9 cellular contexts compared by ENCODE assay signal in genomic region chr1:85580046-85580411, GRCh38. TPM values are rescaled to one million over a fixed set of nuclear protein-coding genes. Genes with fewer than 3 reads are reported as not detected.
DNase-seq lines count a peak whose midpoint lies in the region; ATAC-seq and TF ChIP-seq lines count a peak whose summit lies in the region.
"Had no signal": no experiment of that assay in that cellular context is flagged by ENCODE, and none has a peak within 500 bp of the region (broad histone marks: within the 10 kb centered on the region; RNA-seq: fewer than 3 reads in every experiment).

No MANE protein-coding gene starts in this region.

- no peak overlapping the region for H3K27ac ChIP-seq in CD4-positive, alpha-beta memory T cell (ENCODE audit: low read depth, low read length)
- H3K27ac ChIP-seq in colonic mucosa, result peak overlapping the region; percentile 86
- peak overlapping the region; percentile 77 for H3K27ac ChIP-seq in muscle layer of duodenum (ENCODE audit: low read length)
- H3K27ac ChIP-seq: neutrophil had no signal

- H3K4me1 ChIP-seq in CD4-positive, alpha-beta memory T cell (ENCODE audit: insufficient read depth, low read length), result peaks cover 17% of the 10 kb centered on the region
- H3K4me1 ChIP-seq in colonic mucosa (no peaks in the 10 kb centered on the region), muscle layer of duodenum (ENCODE audit: control insufficient read depth in 1 of 2, insufficient read depth in 2 of 2, low read length in 2 of 2) (peaks cover 6 to 10% of the 10 kb centered on the region in 2 donors)

- no peaks in the 10 kb centered on the region for H3K9me3 ChIP-seq in CD4-positive, alpha-beta memory T cell (ENCODE audit: control insufficient read depth in 1 of 2, low read length in 2 of 2)
- H3K9me3 ChIP-seq in colonic mucosa (no peaks in the 10 kb centered on the region), muscle layer of duodenum (ENCODE audit: control insufficient read depth in 1 of 2, low read length in 2 of 2) (no peaks in the 10 kb centered on the region)
- H3K9me3 ChIP-seq: neutrophil had no signal

- no peak for TF ChIP-seq CTCF in colonic mucosa (IDR thresholded peaks at IDR 0.05)

- no peak overlapping the region for H3K27ac Mint-ChIP-seq in CD4-positive, alpha-beta memory T cell

- H3K27me3 Mint-ChIP-seq in CD4-positive, alpha-beta memory T cell, result peaks cover 57 to 59% of the 10 kb centered on the region in 2 donors

- H3K9me3 Mint-ChIP-seq in CD4-positive, alpha-beta memory T cell, result peaks cover 0 to 6% (median 0%) of the 10 kb centered on the region in 8 donors

- ATAC-seq in HG02870 (IDR thresholded peaks at IDR 0.05; ENCODE audit: unreplicated experiment), result no peak

- DNase-seq in CD4-positive, alpha-beta memory T cell, result no peak
- DNase-seq in M059J (ENCODE audit: low read depth) (peak; percentile 91), colonic mucosa (no peak), amniotic stem cell (lab: John Stamatoyannopoulos, UW) (no peak), COLO668 (lab: John Stamatoyannopoulos, UW; ENCODE audit: unreplicated experiment) (no peak)
- no peak for DNase-seq in stimulated activated CD8-positive, alpha-beta memory T cell treated with anti-CD3 and anti-CD28 coated beads, Interleukin-4, amount 100 ng/mL, for 48 hours

- peaks cover 19 to 36% (median 27%) of the 10 kb centered on the region in 4 donors for H3K4me1 Mint-ChIP-seq in CD4-positive, alpha-beta memory T cell

- H3K4me3 ChIP-seq in CD4-positive, alpha-beta memory T cell (ENCODE audit: low read length in 2 of 2), result no peak overlapping the region
- no peak overlapping the region for H3K4me3 ChIP-seq in colonic mucosa
- peak overlapping the region; percentile 51 for H3K4me3 ChIP-seq in muscle layer of duodenum (ENCODE audit: low read depth in 1 of 2, low read length in 2 of 2)

- H3K36me3 Mint-ChIP-seq in CD4-positive, alpha-beta memory T cell, result no peaks in the 10 kb centered on the region

- CTCF ChIA-PET in CD4-positive, alpha-beta memory T cell (lab: Charles Lee; ENCODE audit: partially characterized antibody), result no interaction called here

- no peaks in the 10 kb centered on the region for H3K36me3 ChIP-seq in CD4-positive, alpha-beta memory T cell (ENCODE audit: insufficient read depth, low read length)
- H3K36me3 ChIP-seq in colonic mucosa (no peaks in the 10 kb centered on the region), muscle layer of duodenum (ENCODE audit: control insufficient read depth in 1 of 2, insufficient read depth in 2 of 2, low read length in 2 of 2) (peaks cover 16 to 34% of the 10 kb centered on the region in 2 donors)
- H3K36me3 ChIP-seq: neutrophil had no signal

- POLR2A ChIA-PET in CD4-positive, alpha-beta memory T cell (lab: Charles Lee; ENCODE audit: partially characterized antibody), result no interaction called here

- peak overlapping the region; percentile 24 to 32 for H3K9ac ChIP-seq in colonic mucosa (ENCODE audit: low read depth in 2 of 2, low read length in 2 of 2)

- peak overlapping the region in 6 of 8 donors; percentile 55 to 82 (median 65) for H3K4me3 Mint-ChIP-seq in CD4-positive, alpha-beta memory T cell

- intact Hi-C loops in CD4-positive, alpha-beta memory T cell (cut with micrococcal nuclease), result no loop called here
- intact Hi-C loops in colonic mucosa (cut with DNase I), result loop anchor here (5.0 kb wide), 1 partner anchor 273 kb away; no protein-coding TSS in a partner anchor

- H3K27me3 ChIP-seq in CD4-positive, alpha-beta memory T cell (ENCODE audit: insufficient read depth, low read length), result peaks cover 24% of the 10 kb centered on the region
- H3K27me3 ChIP-seq in colonic mucosa (peaks cover 16% of the 10 kb centered on the region), muscle layer of duodenum (ENCODE audit: low read depth, low read length) (no peaks in the 10 kb centered on the region)

RNA-seq across cellular contexts. Expression of gene CCN1, which starts 0.5 kb away (rescaled TPM):
- not detected for total RNA-seq in CD4-positive, alpha-beta memory T cell
- not detected for polyA plus RNA-seq in CD4-positive, alpha-beta memory T cell
- 78.3 and 110 TPM in 2 replicates for total RNA-seq in M059J (2014; rRNA removed; shearing (Covaris generic))
- total RNA-seq in colonic mucosa, result 10 to 100 TPM; 15.6 to 44.7 TPM

Comparison
In these comparisons a context has a peak if more than half of its experiments do, and no peak if none do; other contexts are left out.
1. H3K4me3 ChIP-seq: peak in muscle layer of duodenum (2 of 2); none in CD4-positive, alpha-beta memory T cell (0 of 2) and colonic mucosa (single experiment).
2. RNA of gene CCN1, which starts 0.5 kb away (total RNA-seq): 78.3 to 110 TPM in M059J and 15.6 to 44.7 TPM in colonic mucosa; not detected in CD4-positive, alpha-beta memory T cell; every median in the first group is over 10 times any median in the second.